Comparison of ENCODE assay signal across 22 cellular contexts in the genomic region with DNA sequence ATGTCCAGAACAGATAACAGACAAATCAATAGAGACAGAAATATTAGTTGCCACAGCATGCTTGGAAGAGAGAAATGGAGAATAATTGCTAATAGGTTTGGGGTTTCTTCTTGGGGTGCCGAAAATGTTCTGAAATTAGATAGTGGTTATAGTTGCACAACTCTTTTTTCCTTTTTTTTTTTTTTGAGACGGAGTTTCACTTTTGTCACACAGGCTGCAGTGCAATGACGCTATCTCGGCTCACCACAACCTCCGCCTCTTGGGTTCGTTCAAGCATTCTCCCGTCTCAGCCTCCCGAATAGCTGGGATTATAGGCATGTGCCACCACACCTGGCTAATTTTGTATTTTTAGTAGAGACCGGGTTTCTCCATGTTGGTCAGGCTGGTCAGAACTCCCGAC.
DNase-seq lines count a peak whose midpoint lies in the region; ATAC-seq lines count a peak whose summit lies in the region.
"Had no signal": no experiment of that assay in that cellular context is flagged by ENCODE, and none has a peak within 500 bp of the region (broad histone marks: within the 10 kb centered on the region; RNA-seq: fewer than 3 reads in every experiment).

No MANE protein-coding gene starts in this region.

- no peak overlapping the region for H3K27ac Mint-ChIP-seq in activated CD4-positive, alpha-beta T cell treated with anti-CD3 and anti-CD28 coated beads, Interleukin-2, amount 10 ng/mL, durations not matched to agents 24 days and 14 days
- H3K27ac Mint-ChIP-seq in dendritic cell treated with granulocyte-macrophage colony-stimulating factor and Interleukin-4, amounts not matched to agents 40 ng/mL and 50 ng/mL, for 4 days, result peak overlapping the region; percentile 34
- H3K27ac Mint-ChIP-seq: CD4-positive, alpha-beta T cell had no signal

- H3K4me1 Mint-ChIP-seq in activated CD4-positive, alpha-beta T cell treated with anti-CD3 and anti-CD28 coated beads, Interleukin-2, amount 10 ng/mL, durations not matched to agents 24 days and 14 days, result peaks cover 6% of the 10 kb centered on the region
- peaks cover 6% of the 10 kb centered on the region for H3K4me1 Mint-ChIP-seq in dendritic cell treated with granulocyte-macrophage colony-stimulating factor and Interleukin-4, amounts not matched to agents 40 ng/mL and 50 ng/mL, for 4 days (ENCODE audit: low read depth)

- intact Hi-C loops in activated CD4-positive, alpha-beta T cell treated with anti-CD3 and anti-CD28 coated beads, Interleukin-2, amount 10 ng/mL, durations not matched to agents 24 days and 14 days (cut with micrococcal nuclease), result no loop called here
- intact Hi-C loops in dendritic cell treated with granulocyte-macrophage colony-stimulating factor and Interleukin-4, amounts not matched to agents 40 ng/mL and 50 ng/mL, for 4 days (cut with micrococcal nuclease), result no loop called here

- in situ Hi-C loops in KBM-7 (cut with MboI; ENCODE audit: low pct_unique_long_range_greater_than_20kb, low sequenced_read_pairs), result no loop called here

- peak overlapping the region; percentile 45 for H3K4me3 Mint-ChIP-seq in activated CD4-positive, alpha-beta T cell treated with anti-CD3 and anti-CD28 coated beads, Interleukin-2, amount 10 ng/mL, durations not matched to agents 24 days and 14 days
- H3K4me3 Mint-ChIP-seq in dendritic cell treated with granulocyte-macrophage colony-stimulating factor and Interleukin-4, amounts not matched to agents 40 ng/mL and 50 ng/mL, for 4 days, result peak overlapping the region; percentile 61
- H3K4me3 Mint-ChIP-seq: CD4-positive, alpha-beta T cell had no signal

- H3K9me3 Mint-ChIP-seq in activated CD4-positive, alpha-beta T cell treated with anti-CD3 and anti-CD28 coated beads, Interleukin-2, amount 10 ng/mL, durations not matched to agents 24 days and 14 days, result no peaks in the 10 kb centered on the region
- no peaks in the 10 kb centered on the region for H3K9me3 Mint-ChIP-seq in dendritic cell treated with granulocyte-macrophage colony-stimulating factor and Interleukin-4, amounts not matched to agents 40 ng/mL and 50 ng/mL, for 4 days
- H3K9me3 Mint-ChIP-seq: CD4-positive, alpha-beta T cell had no signal

- peak; percentile 66 for DNase-seq in activated CD4-positive, alpha-beta T cell treated with anti-CD3 and anti-CD28 coated beads, Interleukin-2, amount 10 ng/mL, durations not matched to agents 24 days and 14 days
- no peak for DNase-seq in activated CD4-positive, alpha-beta T cell treated with anti-CD3 and anti-CD28 coated beads, Interleukin-2, amount 50 U/mL, for 48 hours
- DNase-seq in KBM-7 (peak; percentile 73), RPMI7951 (ENCODE audit: low read depth) (peak; percentile 43)
- no peak for DNase-seq in stimulated activated CD8-positive, alpha-beta memory T cell treated with anti-CD3 and anti-CD28 coated beads, Interleukin-4, amount 100 ng/mL, for 48 hours
- DNase-seq: activated effector memory CD4-positive, alpha-beta T cell treated with anti-CD3 and anti-CD28 coated beads, Interleukin-2, amount 50 U/mL, for 16 hours; DMS79; effector memory CD4-positive, alpha-beta T cell; esophagus squamous epithelium; left lung; MG63; NCI-H2029 treated with DMSO at 0.1 percent for 48 hours; NCI-H510A treated with DMSO at 0.1 percent for 48 hours; PC-9; retina; stimulated activated naive CD8-positive, alpha-beta T cell treated with anti-CD3 and anti-CD28 coated beads, Interleukin-15, Interleukin-2, amounts not matched to agents 100 U/mL and 50 U/mL, for 24 hours; transverse colon had no signal

- H3K36me3 Mint-ChIP-seq in activated CD4-positive, alpha-beta T cell treated with anti-CD3 and anti-CD28 coated beads, Interleukin-2, amount 10 ng/mL, durations not matched to agents 24 days and 14 days (ENCODE audit: low read depth), result no peaks in the 10 kb centered on the region
- no peaks in the 10 kb centered on the region for H3K36me3 Mint-ChIP-seq in dendritic cell treated with granulocyte-macrophage colony-stimulating factor and Interleukin-4, amounts not matched to agents 40 ng/mL and 50 ng/mL, for 4 days (ENCODE audit: low read depth)

- ATAC-seq in HG02763 (IDR thresholded peaks at IDR 0.05; ENCODE audit: unreplicated experiment), result no peak
- no peak for ATAC-seq in HG03097 (IDR thresholded peaks at IDR 0.05; ENCODE audit: low FRiP score, unreplicated experiment)
- ATAC-seq: A549; left lung; stimulated activated naive CD8-positive, alpha-beta T cell treated with anti-CD3 and anti-CD28 coated beads, Interleukin-15, Interleukin-2, amounts not matched to agents 100 U/mL and 50 U/mL, for 24 hours had no signal

- H3K27me3 Mint-ChIP-seq in activated CD4-positive, alpha-beta T cell treated with anti-CD3 and anti-CD28 coated beads, Interleukin-2, amount 10 ng/mL, durations not matched to agents 24 days and 14 days, result peaks cover 38% of the 10 kb centered on the region
- H3K27me3 Mint-ChIP-seq in dendritic cell treated with granulocyte-macrophage colony-stimulating factor and Interleukin-4, amounts not matched to agents 40 ng/mL and 50 ng/mL, for 4 days, result peaks cover 1% of the 10 kb centered on the region

Comparison
In these comparisons a context has a peak if more than half of its experiments do, and no peak if none do; other contexts are left out.
1. DNase-seq: peak in activated CD4-positive, alpha-beta T cell treated with anti-CD3 and anti-CD28 coated beads, Interleukin-2, amount 10 ng/mL, durations not matched to agents 24 days and 14 days (single experiment), KBM-7 (single experiment) and RPMI7951 (single experiment); none in activated CD4-positive, alpha-beta T cell treated with anti-CD3 and anti-CD28 coated beads, Interleukin-2, amount 50 U/mL, for 48 hours (0 of 2) and stimulated activated CD8-positive, alpha-beta memory T cell treated with anti-CD3 and anti-CD28 coated beads, Interleukin-4, amount 100 ng/mL, for 48 hours (single experiment).